23 cellular contexts compared by ENCODE assay signal in genomic region chr6:142334294-142334693, GRCh38.
"Had no signal": no experiment of that assay in that cellular context is flagged by ENCODE, and none has a peak within 500 bp of the region (broad histone marks: within the 10 kb centered on the region; RNA-seq: fewer than 3 reads in every experiment).

No MANE protein-coding gene starts in this region.

- H3K36me3 ChIP-seq: breast epithelium, heart left ventricle, spleen, thyroid gland had no signal

- H3K4me1 ChIP-seq: breast epithelium, heart left ventricle, spleen, thyroid gland had no signal

- H3K9me3 ChIP-seq: breast epithelium, heart left ventricle, spleen, thyroid gland had no signal

- H3K27ac ChIP-seq: breast epithelium, coronary artery, epithelial cell of prostate, heart left ventricle, spleen, thyroid gland had no signal

- H3K27me3 ChIP-seq: breast epithelium, heart left ventricle, spleen, thyroid gland had no signal

- DNase-seq: activated CD4-positive, alpha-beta T cell treated with anti-CD3 and anti-CD28 coated beads for 4 hours; activated CD4-positive, alpha-beta T cell treated with anti-CD3 and anti-CD28 coated beads, Interleukin-2, amount 50 U/mL, for 48 hours; activated CD4-positive, CD25-positive, alpha-beta regulatory T cell; activated effector memory CD4-positive, alpha-beta T cell treated with Interleukin-2 at 50 U/mL for 16 hours; activated naive CD4-positive, alpha-beta T cell treated with anti-CD3 and anti-CD28 coated beads for 36 hours; activated naive CD8-positive, alpha-beta T cell treated with anti-CD3 and anti-CD28 coated beads, Interleukin-2, amount 10 ng/mL, durations not matched to agents 7 days and 5 days; activated T-cell treated with anti-CD3 and anti-CD28 coated beads, Interleukin-2, amount 50 U/mL, for 72 hours; amniotic stem cell; cerebellar nuclear complex; endodermal cell; heart left ventricle; left cardiac atrium; naive thymus-derived CD4-positive, alpha-beta T cell; occipital lobe; spleen; stimulated activated CD4-positive, alpha-beta T cell treated with anti-CD3 and anti-CD28 coated beads, Interleukin-4, amount 100 ng/mL, for 1 hour; stimulated activated naive CD8-positive, alpha-beta T cell treated with anti-CD3 and anti-CD28 coated beads, Interleukin-15, Interleukin-2, amounts not matched to agents 100 U/mL and 50 U/mL, for 24 hours; T-helper 17 cell; thyroid gland had no signal

- ATAC-seq: activated T-cell treated with anti-CD3 and anti-CD28 coated beads, Interleukin-2, amount 50 U/mL, for 72 hours; naive thymus-derived CD4-positive, alpha-beta T cell; stimulated activated naive CD8-positive, alpha-beta T cell treated with anti-CD3 and anti-CD28 coated beads, Interleukin-15, Interleukin-2, amounts not matched to agents 100 U/mL and 50 U/mL, for 24 hours; T-helper 17 cell had no signal

- H3K4me3 ChIP-seq: breast epithelium, coronary artery, heart left ventricle, lung, spleen, thyroid gland had no signal
